20 cellular contexts compared by ENCODE assay signal in the genomic region with DNA sequence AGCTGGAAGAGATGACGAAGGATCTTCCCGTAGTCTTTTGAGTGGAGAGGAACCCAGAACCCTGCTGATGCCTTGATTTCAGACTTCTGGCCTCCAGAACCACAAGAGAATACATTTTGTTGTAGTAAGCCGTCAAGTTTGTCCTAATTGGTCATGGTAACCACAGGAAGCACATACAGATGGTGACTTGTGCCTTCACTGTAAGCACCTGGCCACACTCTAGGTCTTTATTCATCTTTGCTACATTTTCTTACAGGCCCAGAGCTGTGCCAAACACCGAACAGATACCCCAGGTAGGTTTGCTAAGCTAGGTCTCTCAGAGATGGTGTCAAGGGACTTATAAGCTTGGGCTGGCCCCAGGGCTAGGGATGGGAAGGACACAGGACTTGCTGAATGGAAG. TPM values are rescaled to one million over a fixed set of nuclear protein-coding genes. Genes with fewer than 3 reads are reported as not detected.
DNase-seq lines count a peak whose midpoint lies in the region; ATAC-seq, FAIRE-seq and TF ChIP-seq lines count a peak whose summit lies in the region.
"Had no signal": no experiment of that assay in that cellular context is flagged by ENCODE, and none has a peak within 500 bp of the region (broad histone marks: within the 10 kb centered on the region; RNA-seq: fewer than 3 reads in every experiment).

No MANE protein-coding gene starts in this region.

- H3K27me3 ChIP-seq in SK-N-SH (ENCODE audit: insufficient read depth) (no peaks in the 10 kb centered on the region), subcutaneous abdominal adipose tissue (ENCODE audit: control insufficient read depth in 5 of 5, insufficient read depth in 4 of 5, low read length in 5 of 5) (no peaks in the 10 kb centered on the region), trophoblast cell (ENCODE audit: insufficient read depth, low read length) (no peaks in the 10 kb centered on the region)

- H3K4me1 Mint-ChIP-seq in activated T-helper 17 cell treated with anti-CD3 and anti-CD28 coated beads, Interleukin-2, amount 50 U/mL, for 72 hours = peaks cover 36% of the 10 kb centered on the region

- no peak overlapping the region for H4K8ac ChIP-seq in trophoblast cell (ENCODE audit: low read depth, low read length)

- H3K36me3 Mint-ChIP-seq in activated T-helper 17 cell treated with anti-CD3 and anti-CD28 coated beads, Interleukin-2, amount 50 U/mL, for 72 hours (ENCODE audit: low read depth) = peaks cover 81% of the 10 kb centered on the region

- H3K27me3 Mint-ChIP-seq in activated T-helper 17 cell treated with anti-CD3 and anti-CD28 coated beads, Interleukin-2, amount 50 U/mL, for 72 hours = no peaks in the 10 kb centered on the region

- no peaks in the 10 kb centered on the region for H4K20me1 ChIP-seq in SK-N-SH (ENCODE audit: insufficient read depth)

- H3K18ac ChIP-seq in trophoblast cell (ENCODE audit: low read length) = no peak overlapping the region

- no peak overlapping the region for H4K91ac ChIP-seq in trophoblast cell (ENCODE audit: low read depth, low read length)

- H2AFZ ChIP-seq in SK-N-SH (ENCODE audit: low read depth) (no peak overlapping the region), trophoblast cell (ENCODE audit: insufficient read depth, low read length, poor library complexity) (no peak overlapping the region)

- H3K36me3 ChIP-seq in SK-N-SH (replicated peaks in 1 of 2; ENCODE audit: control insufficient read depth in 1 of 2, insufficient read depth in 2 of 2, low read length in 1 of 2) (peaks cover 0 to 7% of the 10 kb centered on the region in 2 experiments), kidney (ENCODE audit: control insufficient read depth in 1 of 2, insufficient read depth in 2 of 2, low read length in 2 of 2) (peaks cover 6 to 17% of the 10 kb centered on the region in 2 donors), subcutaneous abdominal adipose tissue (ENCODE audit: control insufficient read depth in 5 of 5, insufficient read depth in 5 of 5, low read length in 5 of 5) (peaks cover 4 to 47% (median 35%) of the 10 kb centered on the region in 5 donors), trophoblast cell (ENCODE audit: control insufficient read depth in 1 of 2, insufficient read depth in 2 of 2, low read length in 2 of 2) (no peaks in the 10 kb centered on the region)

- H2BK120ac ChIP-seq in trophoblast cell (ENCODE audit: insufficient read depth, low read length, poor library complexity) = no peak overlapping the region

- intact Hi-C loops in kidney (cut with DNase I) = no loop called here

- H3K79me1 ChIP-seq in trophoblast cell (ENCODE audit: low read length) = peaks cover 16% of the 10 kb centered on the region

- H2BK5ac ChIP-seq in trophoblast cell (ENCODE audit: low read depth, low read length, poor library complexity) = no peak overlapping the region

- H4K12ac ChIP-seq in trophoblast cell (ENCODE audit: low read depth, low read length) = no peak overlapping the region

- no peak overlapping the region for H3K9ac ChIP-seq in SK-N-SH
- no peak overlapping the region for H3K9ac ChIP-seq in kidney (ENCODE audit: low read length in 2 of 2)
- peak overlapping the region in 2 of 5 donors; percentile 26 to 80 for H3K9ac ChIP-seq in subcutaneous abdominal adipose tissue (ENCODE audit: low read length in 5 of 5)
- H3K9ac ChIP-seq in trophoblast cell (ENCODE audit: low read length) = no peak overlapping the region

- H3K79me2 ChIP-seq in SK-N-SH (ENCODE audit: insufficient read depth) (no peaks in the 10 kb centered on the region), trophoblast cell (ENCODE audit: control insufficient read depth, insufficient read depth, low read length, poor library complexity) (peaks cover 5% of the 10 kb centered on the region)

- no peak overlapping the region for H2AK5ac ChIP-seq in trophoblast cell (ENCODE audit: low read length)

- H3K4me3 ChIP-seq in SK-N-SH (ENCODE audit: low read depth in 2 of 2, low read length in 1 of 2) (no peak overlapping the region), kidney (ENCODE audit: low read length in 2 of 2) (peak overlapping the region in 1 of 2 donors; percentile 95), subcutaneous abdominal adipose tissue (ENCODE audit: low read depth in 1 of 5, low read length in 5 of 5) (peak overlapping the region; percentile 0 to 87 (median 26)), trophoblast cell (ENCODE audit: low read depth, low read length) (no peak overlapping the region)

- ATAC-seq in SK-N-SH treated with all-trans-retinoic acid at 6 μM for 48 hours (no peak), HG03175 (IDR thresholded peaks at IDR 0.05; ENCODE audit: unreplicated experiment) (no peak)
- ATAC-seq in activated T-helper 17 cell treated with anti-CD3 and anti-CD28 coated beads, Interleukin-2, amount 50 U/mL, for 72 hours (replicated peaks) = no peak
- ATAC-seq: left lobe of liver had no signal

- WGBS in SK-N-SH (ENCODE audit: low lambda C conversion rate) = 93% methylated on average over 3 of the region's 4 CpGs
- no CpG with 5 or more reads among the region's 4 CpGs for WGBS in trophoblast cell (ENCODE audit: extremely low coverage, insufficient coverage, insufficient read length)

- CTCF ChIA-PET in SK-N-SH (lab: Yijun Ruan, JAX) = interaction anchor here (0.7 to 0.9 kb wide), 2 partner anchors 17 to 299 kb away, joined by 3 read pairs; no protein-coding TSS in a partner anchor

- H2BK12ac ChIP-seq in trophoblast cell (ENCODE audit: low read length) = no peak overlapping the region

- no peaks in the 10 kb centered on the region for H3K9me3 ChIP-seq in SK-N-SH
- H3K9me3 ChIP-seq in kidney (ENCODE audit: control insufficient read depth in 1 of 2, low read length in 2 of 2) = no peaks in the 10 kb centered on the region
- no peaks in the 10 kb centered on the region for H3K9me3 ChIP-seq in subcutaneous abdominal adipose tissue (ENCODE audit: control insufficient read depth in 5 of 5, low read length in 5 of 5)
- peaks cover 5% of the 10 kb centered on the region for H3K9me3 ChIP-seq in trophoblast cell (ENCODE audit: insufficient read depth, low read depth, low read length)

- peaks cover 7% of the 10 kb centered on the region for H3F3A ChIP-seq in SK-N-SH (replicated peaks; ENCODE audit: insufficient read depth)

- no peak overlapping the region for H3K4me2 ChIP-seq in SK-N-SH
- H3K4me2 ChIP-seq in trophoblast cell (ENCODE audit: low read length) = no peak overlapping the region

- no peak overlapping the region for H3K14ac ChIP-seq in trophoblast cell (ENCODE audit: low read length)

- H3K4me1 ChIP-seq in SK-N-SH (ENCODE audit: control insufficient read depth in 1 of 2, insufficient read depth in 2 of 2, low read depth in 1 of 2, low read length in 1 of 2) = peaks cover 13 to 22% of the 10 kb centered on the region in 2 experiments; a peak in 1 of 4 replicates
- H3K4me1 ChIP-seq in kidney (ENCODE audit: control insufficient read depth in 1 of 2, insufficient read depth in 1 of 2, low read depth in 1 of 2, low read length in 2 of 2) = peaks cover 3 to 16% of the 10 kb centered on the region in 2 donors
- peaks cover 14 to 86% (median 68%) of the 10 kb centered on the region in 5 donors for H3K4me1 ChIP-seq in subcutaneous abdominal adipose tissue (ENCODE audit: control insufficient read depth in 5 of 5, insufficient read depth in 5 of 5, low read length in 5 of 5)
- peaks cover 15 to 21% of the 10 kb centered on the region in 2 experiments for H3K4me1 ChIP-seq in trophoblast cell (ENCODE audit: control insufficient read depth in 1 of 2, insufficient read depth in 2 of 2, low read length in 2 of 2)

- FAIRE-seq in kidney (lab: Jason Lieb, UNC) = no peak

- no peak for TF ChIP-seq EP300 in SK-N-SH (IDR thresholded peaks at IDR 0.05; ENCODE audit: borderline replicate concordance in 1 of 2, low read depth in 1 of 2, low read length in 1 of 2)

- H3K4ac ChIP-seq in trophoblast cell (ENCODE audit: low read depth, low read length) = no peak overlapping the region

- no peak overlapping the region for H3K27ac Mint-ChIP-seq in activated T-helper 17 cell treated with anti-CD3 and anti-CD28 coated beads, Interleukin-2, amount 50 U/mL, for 72 hours

- DNase-seq in SK-N-SH = no peak
- peak; percentile 7 for DNase-seq in kidney
- no peak for DNase-seq in NCI-H1930 (lab: John Stamatoyannopoulos, UW)
- DNase-seq in trophoblast cell = no peak
- DNase-seq: activated naive CD4-positive, alpha-beta T cell treated with anti-CD3 and anti-CD28 coated beads, Interleukin-2, amount 50 U/mL, for 16 hours; caudate nucleus; NCI-H146; NCI-H526; stimulated activated CD4-positive, alpha-beta T cell treated with anti-CD3 and anti-CD28 coated beads, Interleukin-15, amount 100 ng/mL, for 24 hours; SW 1271 had no signal

- no peaks in the 10 kb centered on the region for H3K9me3 Mint-ChIP-seq in activated T-helper 17 cell treated with anti-CD3 and anti-CD28 coated beads, Interleukin-2, amount 50 U/mL, for 72 hours

- no peak for TF ChIP-seq CTCF in SK-N-SH (IDR thresholded peaks at IDR 0.05)
- TF ChIP-seq CTCF in kidney (IDR thresholded peaks at IDR 0.05; ENCODE audit: borderline replicate concordance, extremely low read depth, insufficient read depth) = no peak

- H3K23ac ChIP-seq in trophoblast cell (ENCODE audit: low read length) = no peak overlapping the region

- H3K27ac ChIP-seq in SK-N-SH (ENCODE audit: low read depth in 2 of 2, low read length in 1 of 2) = no peak overlapping the region
- H3K27ac ChIP-seq in kidney (ENCODE audit: low read depth in 2 of 2, low read length in 2 of 2) = peak overlapping the region in 1 of 2 donors; percentile 20
- H3K27ac ChIP-seq in subcutaneous abdominal adipose tissue (ENCODE audit: low read depth, low read length) = peak overlapping the region; percentile 99
- no peak overlapping the region for H3K27ac ChIP-seq in trophoblast cell (ENCODE audit: low read depth, low read length)
- H3K27ac ChIP-seq: 22Rv1 had no signal

- TF ChIP-seq RAD21 in SK-N-SH (IDR thresholded peaks at IDR 0.05; ENCODE audit: low read length) = no peak

- POLR2A ChIA-PET in SK-N-SH (lab: Yijun Ruan, JAX) = no interaction called here

- no peaks in the 10 kb centered on the region for H3K9me2 ChIP-seq in SK-N-SH

- H3K4me3 Mint-ChIP-seq in activated T-helper 17 cell treated with anti-CD3 and anti-CD28 coated beads, Interleukin-2, amount 50 U/mL, for 72 hours = peak overlapping the region; percentile 99
- H3K4me3 Mint-ChIP-seq: CD14-positive monocyte had no signal

RNA-seq across cellular contexts. Expression of gene DHRS3, which starts 4.8 kb away (rescaled TPM):
- polyA plus RNA-seq in SK-N-SH (2012; rRNA removed) = 29.6 and 44.8 TPM in 2 replicates
- polyA plus RNA-seq in SK-N-SH (2012; cell fraction: cytosol; rRNA removed) = 17.6 and 26.3 TPM in 2 replicates
- polyA plus RNA-seq in SK-N-SH (2012; cell fraction: nucleus; rRNA removed) = 41.9 and 43.1 TPM in 2 replicates
- total RNA-seq in activated T-helper 17 cell treated with anti-CD3 and anti-CD28 coated beads, Interleukin-2, amount 50 U/mL, for 72 hours = 10 to 100 TPM; 15.9 to 97.8 TPM
- 44.8 TPM for total RNA-seq in kidney
- polyA plus RNA-seq in kidney (ENCODE audit: insufficient read depth, low read depth, low replicate concordance) = 97.1 TPM
- 6.9 and 7.0 TPM in 2 replicates for polyA plus RNA-seq in trophoblast cell (2013)

RNA-seq across cellular contexts. Expression of gene AADACL4, which starts 30.7 kb away (rescaled TPM):
- polyA plus RNA-seq in SK-N-SH (2012; rRNA removed) (0.32 and 0.59 TPM in 2 replicates), kidney (ENCODE audit: insufficient read depth, low read depth, low replicate concordance) (0.58 TPM)
- polyA plus RNA-seq in SK-N-SH (2012; cell fraction: cytosol; rRNA removed) = 0.21 and 0.23 TPM in 2 replicates
- polyA plus RNA-seq in SK-N-SH (2012; cell fraction: nucleus; rRNA removed) = 2.5 TPM in 2 replicates
- not detected for total RNA-seq in activated T-helper 17 cell treated with anti-CD3 and anti-CD28 coated beads, Interleukin-2, amount 50 U/mL, for 72 hours
- 0.16 TPM for total RNA-seq in kidney
- polyA plus RNA-seq in trophoblast cell (2013) = 0.03 TPM in 1 of 2 replicates, not detected in the other
- total RNA-seq: Daoy, left lobe of liver, RPMI7951, temporal lobe had no signal
- polyA plus RNA-seq: CD14-positive monocyte had no signal

Comparison
In these comparisons a context has a peak if more than half of its experiments do, and no peak if none do; other contexts are left out.
1. H3K4me3 ChIP-seq: peak in subcutaneous abdominal adipose tissue (5 of 5); none in SK-N-SH (0 of 2) and trophoblast cell (single experiment).